In genomic region chr17:2158011-2158410, GRCh38 we compare ENCODE assay signal across 1 cellular context.
A peak's percentile ranks its signal among the peaks of the same experiment; 100 is the strongest.
TF ChIP-seq lines count a peak whose summit lies in the region.

No MANE protein-coding gene starts in this region.

TF ChIP-seq in HepG2, 621 proteins besides CTCF, POLR2A, EP300 and RAD21 (continued from another document and continues in another):
- TF ChIP-seq ZNF512B (CRISPR knock-in tag; IDR thresholded peaks at IDR 0.05; ENCODE audit: borderline replicate concordance) = no peak
- TF ChIP-seq ZNF501 (CRISPR knock-in tag; IDR thresholded peaks at IDR 0.05) = no peak
- no peak for TF ChIP-seq FIP1L1 (IDR thresholded peaks at IDR 0.05; ENCODE audit: borderline replicate concordance, insufficient read depth, low read depth, low read length)
- TF ChIP-seq ZNF720 (CRISPR knock-in tag; IDR thresholded peaks at IDR 0.05) = no peak
- TF ChIP-seq HNRNPLL (IDR thresholded peaks at IDR 0.05; ENCODE audit: low read depth, low read length, poor library complexity, severe bottlenecking) = no peak
- TF ChIP-seq HMG20B (CRISPR knock-in tag; conservative IDR thresholded peaks at IDR 0.05) = no peak
- no peak for TF ChIP-seq ZNF605 (CRISPR knock-in tag; IDR thresholded peaks at IDR 0.05)
- no peak for TF ChIP-seq ZSCAN12 (CRISPR knock-in tag; IDR thresholded peaks at IDR 0.05)
- no peak for TF ChIP-seq ZNF343 (CRISPR knock-in tag; IDR thresholded peaks at IDR 0.05)
- TF ChIP-seq CBFB (CRISPR knock-in tag; IDR thresholded peaks at IDR 0.05) = no peak
- TF ChIP-seq ELK4 (CRISPR knock-in tag; IDR thresholded peaks at IDR 0.05; ENCODE audit: borderline replicate concordance) = no peak
- no peak for TF ChIP-seq ZUFSP (CRISPR knock-in tag; IDR thresholded peaks at IDR 0.05; ENCODE audit: borderline replicate concordance)
- no peak for TF ChIP-seq YEATS2 (CRISPR knock-in tag; IDR thresholded peaks at IDR 0.05; ENCODE audit: borderline replicate concordance)
- TF ChIP-seq TERF1 (CRISPR knock-in tag; IDR thresholded peaks at IDR 0.05) = no peak
- no peak for TF ChIP-seq SYNCRIP (IDR thresholded peaks at IDR 0.05; ENCODE audit: insufficient read depth, low read depth, low read length)
- TF ChIP-seq TBX2 (CRISPR knock-in tag; IDR thresholded peaks at IDR 0.05; ENCODE audit: borderline replicate concordance) = no peak
- peak; percentile 36; the same call in 1 of the 2 replicates for TF ChIP-seq MAX (IDR thresholded peaks at IDR 0.05)
- TF ChIP-seq PATZ1 (CRISPR knock-in tag; IDR thresholded peaks at IDR 0.05) = peak; percentile 96
- TF ChIP-seq AKNA (CRISPR knock-in tag; IDR thresholded peaks at IDR 0.05; ENCODE audit: borderline replicate concordance) = no peak
- TF ChIP-seq ZNF383 (CRISPR knock-in tag; IDR thresholded peaks at IDR 0.05; ENCODE audit: borderline replicate concordance) = no peak
- TF ChIP-seq SMYD3 (CRISPR knock-in tag; IDR thresholded peaks at IDR 0.05) = no peak
- TF ChIP-seq THAP11 (CRISPR knock-in tag; IDR thresholded peaks at IDR 0.05) = peak; percentile 48; the same call in 1 of the 2 replicates
- no peak for TF ChIP-seq THAP8 (CRISPR knock-in tag; IDR thresholded peaks at IDR 0.05; ENCODE audit: borderline replicate concordance)
- no peak; the same call in 1 of the 2 replicates for TF ChIP-seq ZBTB25 (CRISPR knock-in tag; IDR thresholded peaks at IDR 0.05)
- no peak for TF ChIP-seq ZNF256 (CRISPR knock-in tag; conservative IDR thresholded peaks at IDR 0.05)
- TF ChIP-seq NFRKB (IDR thresholded peaks at IDR 0.05) = no peak
- peak; percentile 39; the same call in 1 of the 2 replicates for TF ChIP-seq SMC3 (IDR thresholded peaks at IDR 0.05; ENCODE audit: low read length)
- TF ChIP-seq NR2F1 (CRISPR knock-in tag; IDR thresholded peaks at IDR 0.05) = no peak
- TF ChIP-seq ETV5 (CRISPR knock-in tag; IDR thresholded peaks at IDR 0.05; ENCODE audit: borderline replicate concordance) = no peak; the same call in 1 of the 2 replicates
- no peak for TF ChIP-seq GATA4 (IDR thresholded peaks at IDR 0.05; ENCODE audit: borderline replicate concordance, low read depth)
- no peak for TF ChIP-seq SCMH1 (CRISPR knock-in tag; IDR thresholded peaks at IDR 0.05; ENCODE audit: borderline replicate concordance)
- no peak for TF ChIP-seq NBN (conservative IDR thresholded peaks at IDR 0.05)
- TF ChIP-seq ZKSCAN5 (CRISPR knock-in tag; IDR thresholded peaks at IDR 0.05) = no peak
- TF ChIP-seq DNMT3B (CRISPR knock-in tag; conservative IDR thresholded peaks at IDR 0.05) = no peak
- no peak for TF ChIP-seq IKZF4 (CRISPR knock-in tag; IDR thresholded peaks at IDR 0.05; ENCODE audit: borderline replicate concordance, low read depth, not compliant biosample characterization)
- no peak for TF ChIP-seq GTF3A (CRISPR knock-in tag; conservative IDR thresholded peaks at IDR 0.05)
- TF ChIP-seq RBAK (CRISPR knock-in tag; IDR thresholded peaks at IDR 0.05) = no peak
- TF ChIP-seq NAIF1 (CRISPR knock-in tag; IDR thresholded peaks at IDR 0.05; ENCODE audit: borderline replicate concordance) = no peak
- 0 out of 2 replicates have a peak, but pooled peaks have one; percentile 17 for TF ChIP-seq FOXP4 (CRISPR knock-in tag; IDR thresholded peaks at IDR 0.05)
- TF ChIP-seq ZNF816 (CRISPR knock-in tag; IDR thresholded peaks at IDR 0.05; ENCODE audit: borderline replicate concordance) = no peak
- TF ChIP-seq CAMTA2 (CRISPR knock-in tag; IDR thresholded peaks at IDR 0.05; ENCODE audit: borderline replicate concordance) = no peak
- TF ChIP-seq CBX5 (CRISPR knock-in tag; IDR thresholded peaks at IDR 0.05; ENCODE audit: borderline replicate concordance) = no peak
- TF ChIP-seq JARID2 (CRISPR knock-in tag; IDR thresholded peaks at IDR 0.05; ENCODE audit: insufficient replicate concordance) = no peak
- TF ChIP-seq MED8 (CRISPR knock-in tag; IDR thresholded peaks at IDR 0.05; ENCODE audit: insufficient replicate concordance) = no peak
